1 cellular context compared by ENCODE assay signal in the genomic region with DNA sequence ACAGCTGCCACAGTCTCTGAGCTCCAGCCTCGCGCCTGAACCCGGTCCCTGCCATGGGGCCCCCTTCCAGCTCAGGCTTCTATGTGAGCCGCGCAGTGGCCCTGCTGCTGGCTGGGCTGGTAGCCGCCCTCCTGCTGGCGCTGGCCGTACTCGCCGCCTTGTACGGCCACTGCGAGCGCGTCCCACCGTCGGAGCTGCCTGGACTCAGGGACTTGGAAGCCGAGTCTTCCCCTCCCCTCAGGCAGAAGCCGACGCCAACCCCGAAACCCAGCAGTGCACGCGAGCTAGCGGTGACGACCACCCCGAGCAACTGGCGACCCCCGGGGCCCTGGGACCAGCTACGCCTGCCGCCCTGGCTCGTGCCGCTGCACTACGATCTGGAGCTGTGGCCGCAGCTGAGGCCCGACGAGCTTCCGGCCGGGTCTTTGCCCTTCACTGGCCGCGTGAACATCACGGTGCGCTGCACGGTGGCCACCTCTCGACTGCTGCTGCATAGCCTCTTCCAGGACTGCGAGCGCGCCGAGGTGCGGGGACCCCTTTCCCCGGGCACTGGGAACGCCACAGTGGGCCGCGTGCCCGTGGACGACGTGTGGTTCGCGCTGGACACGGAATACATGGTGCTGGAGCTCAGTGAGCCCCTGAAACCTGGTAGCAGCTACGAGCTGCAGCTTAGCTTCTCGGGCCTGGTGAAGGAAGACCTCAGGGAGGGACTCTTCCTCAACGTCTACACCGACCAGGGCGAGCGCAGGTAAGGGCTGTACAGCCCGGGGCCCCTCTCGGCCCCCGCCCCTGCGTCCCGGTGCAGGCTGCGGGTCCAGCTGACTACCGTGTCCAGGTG.
TF ChIP-seq lines count a peak whose summit lies in the region.

No MANE protein-coding gene starts in this region.

TF ChIP-seq in IMR-90, 13 proteins besides CTCF, POLR2A, EP300 and RAD21 (continued from another document):
- TF ChIP-seq, protein P1, sequence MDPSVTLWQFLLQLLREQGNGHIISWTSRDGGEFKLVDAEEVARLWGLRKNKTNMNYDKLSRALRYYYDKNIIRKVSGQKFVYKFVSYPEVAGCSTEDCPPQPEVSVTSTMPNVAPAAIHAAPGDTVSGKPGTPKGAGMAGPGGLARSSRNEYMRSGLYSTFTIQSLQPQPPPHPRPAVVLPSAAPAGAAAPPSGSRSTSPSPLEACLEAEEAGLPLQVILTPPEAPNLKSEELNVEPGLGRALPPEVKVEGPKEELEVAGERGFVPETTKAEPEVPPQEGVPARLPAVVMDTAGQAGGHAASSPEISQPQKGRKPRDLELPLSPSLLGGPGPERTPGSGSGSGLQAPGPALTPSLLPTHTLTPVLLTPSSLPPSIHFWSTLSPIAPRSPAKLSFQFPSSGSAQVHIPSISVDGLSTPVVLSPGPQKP (IDR thresholded peaks at IDR 0.05; ENCODE audit: borderline replicate concordance, low read depth, low read length), result no peak
- no peak for TF ChIP-seq BHLHE40 (IDR thresholded peaks at IDR 0.05; ENCODE audit: low read depth, low read length)
